1 cellular context compared by ENCODE assay signal in the genomic region with DNA sequence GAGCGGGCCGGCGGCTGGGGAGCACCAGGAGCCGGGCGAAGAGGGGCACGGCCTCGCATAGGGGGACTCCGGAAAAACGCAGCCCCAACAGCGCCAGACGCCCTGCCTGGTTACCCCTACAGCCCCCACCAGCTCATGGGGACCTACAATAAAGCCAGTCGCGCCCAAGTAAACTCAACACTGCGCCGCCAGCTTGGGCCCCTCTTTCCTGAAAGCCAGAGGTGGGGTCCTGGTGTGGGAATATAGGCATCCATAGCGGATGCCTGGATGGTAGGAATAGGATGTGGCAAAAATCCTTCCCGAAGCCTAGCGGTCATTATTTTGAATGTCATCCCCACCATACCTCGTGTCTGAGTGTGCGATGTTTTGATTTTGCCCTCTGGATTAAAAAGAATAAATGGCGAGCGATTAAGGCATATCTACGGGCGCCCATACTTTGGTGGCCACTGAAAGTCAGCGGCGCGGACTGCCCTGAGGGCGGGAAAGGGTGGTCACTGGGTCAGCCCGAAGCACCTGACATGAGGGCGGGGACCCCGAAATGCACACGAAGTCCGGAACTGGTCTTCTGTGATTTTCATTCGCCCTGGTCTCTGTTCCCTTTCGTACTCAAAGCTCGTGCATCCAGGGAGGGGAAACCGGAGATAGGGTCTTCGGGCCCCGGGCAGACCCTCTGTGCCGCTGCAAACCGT.
A peak's percentile ranks its signal among the peaks of the same experiment; 100 is the strongest.
TF ChIP-seq lines count a peak whose summit lies in the region.

A gene with protein sequence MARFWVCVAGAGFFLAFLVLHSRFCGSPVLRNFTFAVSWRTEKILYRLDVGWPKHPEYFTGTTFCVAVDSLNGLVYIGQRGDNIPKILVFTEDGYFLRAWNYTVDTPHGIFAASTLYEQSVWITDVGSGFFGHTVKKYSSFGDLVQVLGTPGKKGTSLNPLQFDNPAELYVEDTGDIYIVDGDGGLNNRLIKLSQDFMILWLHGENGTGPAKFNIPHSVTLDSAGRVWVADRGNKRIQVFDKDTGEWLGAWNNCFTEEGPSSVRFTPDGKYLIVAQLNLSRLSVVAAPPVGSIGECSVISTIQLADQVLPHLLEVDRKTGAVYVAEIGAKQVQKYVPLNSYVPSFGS (plus strand): TSS at position 577 of the 689 bp plus-strand sequence. CDS start 184 bp downstream, outside the sequence.
A gene (minus strand): TSS at position 210 of the 689 bp plus-strand sequence. CDS start 847 bp downstream, outside the sequence.

TF ChIP-seq in HepG2, 621 proteins besides CTCF, POLR2A, EP300 and RAD21 (continued from another document and continues in another):
- TF ChIP-seq, protein P1, sequence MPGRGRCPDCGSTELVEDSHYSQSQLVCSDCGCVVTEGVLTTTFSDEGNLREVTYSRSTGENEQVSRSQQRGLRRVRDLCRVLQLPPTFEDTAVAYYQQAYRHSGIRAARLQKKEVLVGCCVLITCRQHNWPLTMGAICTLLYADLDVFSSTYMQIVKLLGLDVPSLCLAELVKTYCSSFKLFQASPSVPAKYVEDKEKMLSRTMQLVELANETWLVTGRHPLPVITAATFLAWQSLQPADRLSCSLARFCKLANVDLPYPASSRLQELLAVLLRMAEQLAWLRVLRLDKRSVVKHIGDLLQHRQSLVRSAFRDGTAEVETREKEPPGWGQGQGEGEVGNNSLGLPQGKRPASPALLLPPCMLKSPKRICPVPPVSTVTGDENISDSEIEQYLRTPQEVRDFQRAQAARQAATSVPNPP (CRISPR knock-in tag; IDR thresholded peaks at IDR 0.05): 0 out of 2 replicates have a peak, but pooled peaks have one; percentile 35
- no peak for TF ChIP-seq HOXA7 (CRISPR knock-in tag; IDR thresholded peaks at IDR 0.05)
- peak; percentile 100 for TF ChIP-seq ZNF335 (CRISPR knock-in tag; IDR thresholded peaks at IDR 0.05)
- no peak for TF ChIP-seq ZNF282 (IDR thresholded peaks at IDR 0.05; ENCODE audit: partially characterized antibody)
- TF ChIP-seq ZNF567 (CRISPR knock-in tag; IDR thresholded peaks at IDR 0.05; ENCODE audit: borderline replicate concordance): peak; percentile 44; the same call in 1 of the 2 replicates
- peak; percentile 25; the same call in 1 of the 2 replicates for TF ChIP-seq ZNF607 (CRISPR knock-in tag; IDR thresholded peaks at IDR 0.05; ENCODE audit: borderline replicate concordance)
- TF ChIP-seq FOXO1 (CRISPR knock-in tag; IDR thresholded peaks at IDR 0.05): 0 out of 2 replicates have a peak, but pooled peaks have one; percentile 30
- peak; percentile 75 for TF ChIP-seq ZNF264 (CRISPR knock-in tag; IDR thresholded peaks at IDR 0.05)
- no peak for TF ChIP-seq ZNF234 (CRISPR knock-in tag; conservative IDR thresholded peaks at IDR 0.05)
- TF ChIP-seq, protein P2, sequence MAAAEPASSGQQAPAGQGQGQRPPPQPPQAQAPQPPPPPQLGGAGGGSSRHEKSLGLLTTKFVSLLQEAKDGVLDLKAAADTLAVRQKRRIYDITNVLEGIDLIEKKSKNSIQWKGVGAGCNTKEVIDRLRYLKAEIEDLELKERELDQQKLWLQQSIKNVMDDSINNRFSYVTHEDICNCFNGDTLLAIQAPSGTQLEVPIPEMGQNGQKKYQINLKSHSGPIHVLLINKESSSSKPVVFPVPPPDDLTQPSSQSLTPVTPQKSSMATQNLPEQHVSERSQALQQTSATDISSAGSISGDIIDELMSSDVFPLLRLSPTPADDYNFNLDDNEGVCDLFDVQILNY (CRISPR knock-in tag; conservative IDR thresholded peaks at IDR 0.05): peak; percentile 90
- TF ChIP-seq, protein P3, sequence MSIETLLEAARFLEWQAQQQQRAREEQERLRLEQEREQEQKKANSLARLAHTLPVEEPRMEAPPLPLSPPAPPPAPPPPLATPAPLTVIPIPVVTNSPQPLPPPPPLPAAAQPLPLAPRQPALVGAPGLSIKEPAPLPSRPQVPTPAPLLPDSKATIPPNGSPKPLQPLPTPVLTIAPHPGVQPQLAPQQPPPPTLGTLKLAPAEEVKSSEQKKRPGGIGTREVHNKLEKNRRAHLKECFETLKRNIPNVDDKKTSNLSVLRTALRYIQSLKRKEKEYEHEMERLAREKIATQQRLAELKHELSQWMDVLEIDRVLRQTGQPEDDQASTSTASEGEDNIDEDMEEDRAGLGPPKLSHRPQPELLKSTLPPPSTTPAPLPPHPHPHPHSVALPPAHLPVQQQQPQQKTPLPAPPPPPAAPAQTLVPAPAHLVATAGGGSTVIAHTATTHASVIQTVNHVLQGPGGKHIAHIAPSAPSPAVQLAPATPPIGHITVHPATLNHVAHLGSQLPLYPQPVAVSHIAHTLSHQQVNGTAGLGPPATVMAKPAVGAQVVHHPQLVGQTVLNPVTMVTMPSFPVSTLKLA (IDR thresholded peaks at IDR 0.05): no peak
- peak; percentile 54 for TF ChIP-seq GATAD2A (CRISPR knock-in tag; IDR thresholded peaks at IDR 0.05)
- no peak for TF ChIP-seq KDM6A (CRISPR knock-in tag; IDR thresholded peaks at IDR 0.05; ENCODE audit: low read depth)
- no peak for TF ChIP-seq HNF4G (IDR thresholded peaks at IDR 0.05; ENCODE audit: borderline replicate concordance, low read depth, low read length)
- peak; percentile 46; the same call in 1 of the 2 replicates for TF ChIP-seq HNF4G (CRISPR knock-in tag; IDR thresholded peaks at IDR 0.05; ENCODE audit: borderline replicate concordance, low read depth)
- TF ChIP-seq, protein P4, sequence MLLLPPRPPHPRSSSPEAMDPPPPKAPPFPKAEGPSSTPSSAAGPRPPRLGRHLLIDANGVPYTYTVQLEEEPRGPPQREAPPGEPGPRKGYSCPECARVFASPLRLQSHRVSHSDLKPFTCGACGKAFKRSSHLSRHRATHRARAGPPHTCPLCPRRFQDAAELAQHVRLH (CRISPR knock-in tag; IDR thresholded peaks at IDR 0.05; ENCODE audit: borderline replicate concordance, low read depth): no peak
- TF ChIP-seq XRCC5 (optimal IDR thresholded peaks at IDR 0.05; ENCODE audit: low read length): peak; percentile 72
- TF ChIP-seq KDM2A (CRISPR knock-in tag; IDR thresholded peaks at IDR 0.05; ENCODE audit: borderline replicate concordance, low read depth): peak; percentile 52; the same call in 1 of the 2 replicates
- TF ChIP-seq, protein P5, sequence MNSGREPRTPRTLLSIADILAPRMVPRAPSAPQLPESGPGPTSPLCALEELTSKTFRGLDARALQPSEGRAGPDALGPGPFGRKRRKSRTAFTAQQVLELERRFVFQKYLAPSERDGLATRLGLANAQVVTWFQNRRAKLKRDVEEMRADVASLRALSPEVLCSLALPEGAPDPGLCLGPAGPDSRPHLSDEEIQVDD (CRISPR knock-in tag; IDR thresholded peaks at IDR 0.05; ENCODE audit: borderline replicate concordance): no peak
- TF ChIP-seq, protein P6, sequence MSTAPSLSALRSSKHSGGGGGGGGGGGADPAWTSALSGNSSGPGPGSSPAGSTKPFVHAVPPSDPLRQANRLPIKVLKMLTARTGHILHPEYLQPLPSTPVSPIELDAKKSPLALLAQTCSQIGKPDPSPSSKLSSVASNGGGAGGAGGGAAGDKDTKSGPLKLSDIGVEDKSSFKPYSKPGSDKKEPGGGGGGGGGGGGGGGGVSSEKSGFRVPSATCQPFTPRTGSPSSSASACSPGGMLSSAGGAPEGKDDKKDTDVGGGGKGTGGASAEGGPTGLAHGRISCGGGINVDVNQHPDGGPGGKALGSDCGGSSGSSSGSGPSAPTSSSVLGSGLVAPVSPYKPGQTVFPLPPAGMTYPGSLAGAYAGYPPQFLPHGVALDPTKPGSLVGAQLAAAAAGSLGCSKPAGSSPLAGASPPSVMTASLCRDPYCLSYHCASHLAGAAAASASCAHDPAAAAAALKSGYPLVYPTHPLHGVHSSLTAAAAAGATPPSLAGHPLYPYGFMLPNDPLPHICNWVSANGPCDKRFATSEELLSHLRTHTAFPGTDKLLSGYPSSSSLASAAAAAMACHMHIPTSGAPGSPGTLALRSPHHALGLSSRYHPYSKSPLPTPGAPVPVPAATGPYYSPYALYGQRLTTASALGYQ (CRISPR knock-in tag; IDR thresholded peaks at IDR 0.05): 0 out of 2 replicates have a peak, but pooled peaks have one; percentile 36
- TF ChIP-seq SMAD1 (CRISPR knock-in tag; IDR thresholded peaks at IDR 0.05; ENCODE audit: borderline replicate concordance, low read depth): no peak
- no peak for TF ChIP-seq TMF1 (CRISPR knock-in tag; IDR thresholded peaks at IDR 0.05; ENCODE audit: low read depth)
- TF ChIP-seq NFATC3 (CRISPR knock-in tag; IDR thresholded peaks at IDR 0.05): 0 out of 2 replicates have a peak, but pooled peaks have one; percentile 13
- peak; percentile 95; the same call in 1 of the 2 replicates for TF ChIP-seq HDAC6 (IDR thresholded peaks at IDR 0.05; ENCODE audit: low read depth, low read length)
- 0 out of 2 replicates have a peak, but pooled peaks have one; percentile 1 for TF ChIP-seq ZNF451 (CRISPR knock-in tag; IDR thresholded peaks at IDR 0.05)
- TF ChIP-seq ZNF674 (CRISPR knock-in tag; IDR thresholded peaks at IDR 0.05; ENCODE audit: low read depth): no peak
- TF ChIP-seq TCF7L2 (IDR thresholded peaks at IDR 0.05; ENCODE audit: low read depth, low read length): no peak
- TF ChIP-seq, protein P7, sequence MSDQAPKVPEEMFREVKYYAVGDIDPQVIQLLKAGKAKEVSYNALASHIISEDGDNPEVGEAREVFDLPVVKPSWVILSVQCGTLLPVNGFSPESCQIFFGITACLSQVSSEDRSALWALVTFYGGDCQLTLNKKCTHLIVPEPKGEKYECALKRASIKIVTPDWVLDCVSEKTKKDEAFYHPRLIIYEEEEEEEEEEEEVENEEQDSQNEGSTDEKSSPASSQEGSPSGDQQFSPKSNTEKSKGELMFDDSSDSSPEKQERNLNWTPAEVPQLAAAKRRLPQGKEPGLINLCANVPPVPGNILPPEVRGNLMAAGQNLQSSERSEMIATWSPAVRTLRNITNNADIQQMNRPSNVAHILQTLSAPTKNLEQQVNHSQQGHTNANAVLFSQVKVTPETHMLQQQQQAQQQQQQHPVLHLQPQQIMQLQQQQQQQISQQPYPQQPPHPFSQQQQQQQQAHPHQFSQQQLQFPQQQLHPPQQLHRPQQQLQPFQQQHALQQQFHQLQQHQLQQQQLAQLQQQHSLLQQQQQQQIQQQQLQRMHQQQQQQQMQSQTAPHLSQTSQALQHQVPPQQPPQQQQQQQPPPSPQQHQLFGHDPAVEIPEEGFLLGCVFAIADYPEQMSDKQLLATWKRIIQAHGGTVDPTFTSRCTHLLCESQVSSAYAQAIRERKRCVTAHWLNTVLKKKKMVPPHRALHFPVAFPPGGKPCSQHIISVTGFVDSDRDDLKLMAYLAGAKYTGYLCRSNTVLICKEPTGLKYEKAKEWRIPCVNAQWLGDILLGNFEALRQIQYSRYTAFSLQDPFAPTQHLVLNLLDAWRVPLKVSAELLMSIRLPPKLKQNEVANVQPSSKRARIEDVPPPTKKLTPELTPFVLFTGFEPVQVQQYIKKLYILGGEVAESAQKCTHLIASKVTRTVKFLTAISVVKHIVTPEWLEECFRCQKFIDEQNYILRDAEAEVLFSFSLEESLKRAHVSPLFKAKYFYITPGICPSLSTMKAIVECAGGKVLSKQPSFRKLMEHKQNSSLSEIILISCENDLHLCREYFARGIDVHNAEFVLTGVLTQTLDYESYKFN (CRISPR knock-in tag; conservative IDR thresholded peaks at IDR 0.05): 0 out of 2 replicates have a peak, but pooled peaks have one; percentile 13
- TF ChIP-seq CREB1 (IDR thresholded peaks at IDR 0.05): peak; percentile 79
- TF ChIP-seq CREB1 (CRISPR knock-in tag; IDR thresholded peaks at IDR 0.05): peak; percentile 93
- peak; percentile 61 for TF ChIP-seq MED1 (CRISPR knock-in tag; IDR thresholded peaks at IDR 0.05)
- TF ChIP-seq, protein P8, sequence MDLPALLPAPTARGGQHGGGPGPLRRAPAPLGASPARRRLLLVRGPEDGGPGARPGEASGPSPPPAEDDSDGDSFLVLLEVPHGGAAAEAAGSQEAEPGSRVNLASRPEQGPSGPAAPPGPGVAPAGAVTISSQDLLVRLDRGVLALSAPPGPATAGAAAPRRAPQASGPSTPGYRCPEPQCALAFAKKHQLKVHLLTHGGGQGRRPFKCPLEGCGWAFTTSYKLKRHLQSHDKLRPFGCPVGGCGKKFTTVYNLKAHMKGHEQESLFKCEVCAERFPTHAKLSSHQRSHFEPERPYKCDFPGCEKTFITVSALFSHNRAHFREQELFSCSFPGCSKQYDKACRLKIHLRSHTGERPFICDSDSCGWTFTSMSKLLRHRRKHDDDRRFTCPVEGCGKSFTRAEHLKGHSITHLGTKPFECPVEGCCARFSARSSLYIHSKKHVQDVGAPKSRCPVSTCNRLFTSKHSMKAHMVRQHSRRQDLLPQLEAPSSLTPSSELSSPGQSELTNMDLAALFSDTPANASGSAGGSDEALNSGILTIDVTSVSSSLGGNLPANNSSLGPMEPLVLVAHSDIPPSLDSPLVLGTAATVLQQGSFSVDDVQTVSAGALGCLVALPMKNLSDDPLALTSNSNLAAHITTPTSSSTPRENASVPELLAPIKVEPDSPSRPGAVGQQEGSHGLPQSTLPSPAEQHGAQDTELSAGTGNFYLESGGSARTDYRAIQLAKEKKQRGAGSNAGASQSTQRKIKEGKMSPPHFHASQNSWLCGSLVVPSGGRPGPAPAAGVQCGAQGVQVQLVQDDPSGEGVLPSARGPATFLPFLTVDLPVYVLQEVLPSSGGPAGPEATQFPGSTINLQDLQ (CRISPR knock-in tag; IDR thresholded peaks at IDR 0.05): 0 out of 2 replicates have a peak, but pooled peaks have one; percentile 16
- TF ChIP-seq, protein P9, sequence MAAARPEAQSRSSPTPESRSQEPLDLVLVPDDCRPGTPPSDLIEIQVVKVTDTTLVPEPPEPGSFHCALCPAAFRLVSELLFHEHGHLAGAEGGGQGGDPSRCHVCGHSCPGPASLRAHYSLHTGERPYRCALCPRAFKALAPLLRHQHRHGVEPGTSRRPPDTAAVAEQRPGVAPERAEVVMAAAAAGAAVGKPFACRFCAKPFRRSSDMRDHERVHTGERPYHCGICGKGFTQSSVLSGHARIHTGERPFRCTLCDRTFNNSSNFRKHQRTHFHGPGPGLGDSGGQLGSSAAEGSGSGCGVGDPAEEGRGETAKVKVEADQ (CRISPR knock-in tag; IDR thresholded peaks at IDR 0.05; ENCODE audit: borderline replicate concordance): peak; percentile 59; the same call in 1 of the 2 replicates
- no peak for TF ChIP-seq EHMT2 (IDR thresholded peaks at IDR 0.05; ENCODE audit: borderline replicate concordance, low read depth, low read length)
- 0 out of 2 replicates have a peak, but pooled peaks have one; percentile 22 for TF ChIP-seq ZNF124 (CRISPR knock-in tag; IDR thresholded peaks at IDR 0.05)
- TF ChIP-seq SALL1 (CRISPR knock-in tag; IDR thresholded peaks at IDR 0.05): 0 out of 2 replicates have a peak, but pooled peaks have one; percentile 10
- TF ChIP-seq ZNF160 (CRISPR knock-in tag; IDR thresholded peaks at IDR 0.05): no peak
- peak; percentile 48; the same call in 1 of the 2 replicates for TF ChIP-seq NFYB (CRISPR knock-in tag; IDR thresholded peaks at IDR 0.05)
- peak; percentile 81 for TF ChIP-seq KMT2B (CRISPR knock-in tag; IDR thresholded peaks at IDR 0.05)
- TF ChIP-seq, protein P10, sequence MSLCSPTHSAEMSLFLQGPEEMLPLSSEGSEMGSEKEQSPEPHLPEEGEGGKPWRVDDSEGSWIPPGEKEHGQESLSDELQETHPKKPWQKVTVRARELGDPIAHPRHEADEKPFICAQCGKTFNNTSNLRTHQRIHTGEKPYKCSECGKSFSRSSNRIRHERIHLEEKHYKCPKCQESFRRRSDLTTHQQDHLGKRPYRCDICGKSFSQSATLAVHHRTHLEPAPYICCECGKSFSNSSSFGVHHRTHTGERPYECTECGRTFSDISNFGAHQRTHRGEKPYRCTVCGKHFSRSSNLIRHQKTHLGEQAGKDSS (CRISPR knock-in tag; IDR thresholded peaks at IDR 0.05; ENCODE audit: borderline replicate concordance, low read depth): 0 out of 2 replicates have a peak, but pooled peaks have one; percentile 20
- TF ChIP-seq TCF7 (IDR thresholded peaks at IDR 0.05; ENCODE audit: low read depth): no peak
- peak; percentile 59; the same call in 1 of the 2 replicates for TF ChIP-seq KLF12 (CRISPR knock-in tag; IDR thresholded peaks at IDR 0.05; ENCODE audit: borderline replicate concordance)
- TF ChIP-seq TAF15 (IDR thresholded peaks at IDR 0.05; ENCODE audit: low read depth, low read length, poor library complexity, severe bottlenecking): no peak
- TF ChIP-seq MIXL1 (CRISPR knock-in tag; IDR thresholded peaks at IDR 0.05): 0 out of 2 replicates have a peak, but pooled peaks have one; percentile 4
- peak; percentile 83; the same call in 1 of the 2 replicates for TF ChIP-seq REPIN1 (CRISPR knock-in tag; IDR thresholded peaks at IDR 0.05; ENCODE audit: borderline replicate concordance, low read depth)
